18 cellular contexts compared by ENCODE assay signal in genomic region chr9:38030658-38031057, GRCh38. TPM values are rescaled to one million over a fixed set of nuclear protein-coding genes. Genes with fewer than 3 reads are reported as not detected.
A peak's percentile ranks its signal among the peaks of the same experiment; 100 is the strongest.
DNase-seq lines count a peak whose midpoint lies in the region; ATAC-seq and TF ChIP-seq lines count a peak whose summit lies in the region.
"Had no signal": no experiment of that assay in that cellular context is flagged by ENCODE, and none has a peak within 500 bp of the region (broad histone marks: within the 10 kb centered on the region; RNA-seq: fewer than 3 reads in every experiment).

No MANE protein-coding gene starts in this region.

- H3K9me3 ChIP-seq in RWPE2 (ENCODE audit: severe bottlenecking), result no peaks in the 10 kb centered on the region
- H3K9me3 ChIP-seq in thoracic aorta, result no peaks in the 10 kb centered on the region
- H3K9me3 ChIP-seq: mucosa of descending colon had no signal

- H3K36me3 ChIP-seq in RWPE2 (ENCODE audit: low read depth) (no peaks in the 10 kb centered on the region), thoracic aorta (no peaks in the 10 kb centered on the region)

- H3K27me3 ChIP-seq in RWPE2 (ENCODE audit: insufficient read depth, poor library complexity, severe bottlenecking), result no peaks in the 10 kb centered on the region
- no peaks in the 10 kb centered on the region for H3K27me3 ChIP-seq in thoracic aorta (replicated peaks; ENCODE audit: insufficient read depth)
- H3K27me3 ChIP-seq: dorsolateral prefrontal cortex had no signal

- TF ChIP-seq CTCF in GM12865 (IDR thresholded peaks at IDR 0.05; ENCODE audit: insufficient read depth, low read depth, low read length, missing control alignments) (peak; percentile 26), RWPE2 (IDR thresholded peaks at IDR 0.05; ENCODE audit: poor library complexity, severe bottlenecking) (no peak), fibroblast of mammary gland (conservative IDR thresholded peaks at IDR 0.05; ENCODE audit: control insufficient read depth, insufficient read depth, low read depth, low read length) (peak; percentile 10), thoracic aorta (IDR thresholded peaks at IDR 0.05) (peak; percentile 8)

- H3K4me1 ChIP-seq in RWPE2 (ENCODE audit: insufficient read depth, poor library complexity, severe bottlenecking) (peaks cover 64% of the 10 kb centered on the region), thoracic aorta (ENCODE audit: control insufficient read depth in 1 of 2, low read depth in 2 of 2) (peaks cover 13 to 47% of the 10 kb centered on the region in 2 donors)

- H3K4me3 ChIP-seq in GM12865 (ENCODE audit: low read depth, low read length), result no peak overlapping the region
- no peak overlapping the region for H3K4me3 ChIP-seq in RWPE2 (ENCODE audit: severe bottlenecking)
- no peak overlapping the region for H3K4me3 ChIP-seq in fibroblast of mammary gland (ENCODE audit: control insufficient read depth, low read depth, low read length)
- H3K4me3 ChIP-seq in thoracic aorta, result no peak overlapping the region
- H3K4me3 ChIP-seq: dorsolateral prefrontal cortex, mucosa of descending colon had no signal

- ATAC-seq in RWPE2 (ENCODE audit: low read depth), result no peak
- no peak for ATAC-seq in thoracic aorta (ENCODE audit: insufficient number of reproducible peaks, low FRiP score, low read depth)
- ATAC-seq: left ventricle myocardium superior, mucosa of descending colon had no signal

- H3K27ac ChIP-seq in RWPE2 (ENCODE audit: poor library complexity, severe bottlenecking), result peak overlapping the region; percentile 98
- no peak overlapping the region for H3K27ac ChIP-seq in thoracic aorta

- DNase-seq in GM12865 (ENCODE audit: low read depth) (no peak), RWPE2 (ENCODE audit: low spot score) (no peak), fibroblast of mammary gland (ENCODE audit: low read depth) (no peak), thoracic aorta (ENCODE audit: low spot score) (no peak), NOMO-1 (lab: John Stamatoyannopoulos, UW; ENCODE audit: unreplicated experiment in 2 of 2) (no peak), SW480 (ENCODE audit: low spot score) (no peak), DMS 273 treated with DMSO at 0.1 percent for 48 hours (lab: John Stamatoyannopoulos, UW) (no peak)
- DNase-seq: activated CD4-positive, alpha-beta T cell treated with anti-CD3 and anti-CD28 coated beads for 4 hours; activated effector memory CD4-positive, alpha-beta T cell treated with anti-CD3 and anti-CD28 coated beads, Interleukin-2, amount 50 U/mL, for 16 hours; COR-L47; dorsolateral prefrontal cortex; EL; HCEC 1CT; left ventricle myocardium superior; mucosa of descending colon; NCI-H187; NCI-H345; NK-92 treated with Interleukin-12 subunit alpha and Interleukin-12 subunit beta, amount 100 ng/mL, for 24 hours had no signal

RNA-seq across cellular contexts. Expression of gene SHB, which starts 38.4 kb away (rescaled TPM):
- 10 to 100 TPM; 41.7 to 57.9 TPM for total RNA-seq in thoracic aorta
